Comparison of ENCODE assay signal across 9 cellular contexts in the genomic region with DNA sequence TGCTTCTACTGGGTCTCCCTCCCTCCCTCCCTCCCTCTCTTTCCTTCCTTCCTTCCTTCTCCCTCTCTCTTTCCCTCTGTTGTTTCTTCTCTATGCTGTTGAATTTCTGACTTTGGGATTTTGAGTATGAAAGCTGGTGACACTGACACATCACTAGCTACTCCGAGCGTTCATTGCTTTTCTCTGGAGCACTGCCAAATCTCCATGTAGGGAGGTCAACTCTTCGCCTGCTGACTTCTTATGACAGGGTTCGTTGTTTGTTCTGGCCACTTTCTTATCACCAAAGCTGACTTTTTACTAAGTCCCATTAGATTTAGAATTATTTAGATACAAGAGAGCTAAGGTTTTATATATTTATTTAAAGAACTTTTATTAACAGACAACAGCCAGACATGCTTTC. TPM values are rescaled to one million over a fixed set of nuclear protein-coding genes. Genes with fewer than 3 reads are reported as not detected.
DNase-seq lines count a peak whose midpoint lies in the region; ATAC-seq and TF ChIP-seq lines count a peak whose summit lies in the region.
"Had no signal": no experiment of that assay in that cellular context is flagged by ENCODE, and none has a peak within 500 bp of the region (broad histone marks: within the 10 kb centered on the region; RNA-seq: fewer than 3 reads in every experiment).

No MANE protein-coding gene starts in this region.

- H3K27ac Mint-ChIP-seq in CD14-positive monocyte: peak overlapping the region in 4 of 7 donors; percentile 20 to 88 (median 61)
- H3K27ac Mint-ChIP-seq in memory B cell: peak overlapping the region; percentile 48

- no peak overlapping the region for H3K4me3 Mint-ChIP-seq in CD14-positive monocyte
- no peak overlapping the region for H3K4me3 Mint-ChIP-seq in memory B cell

- peak overlapping the region; percentile 71 for H3K27ac ChIP-seq in epithelial cell of prostate

- H3K27me3 Mint-ChIP-seq in CD14-positive monocyte (ENCODE audit: low read depth in 3 of 3) (no peaks in the 10 kb centered on the region), memory B cell (no peaks in the 10 kb centered on the region)

- H3K36me3 Mint-ChIP-seq in CD14-positive monocyte (peaks cover 8 to 24% of the 10 kb centered on the region in 2 donors), memory B cell (peaks cover 34% of the 10 kb centered on the region)

- no peak for DNase-seq in CD14-positive monocyte (ENCODE audit: low spot score)
- peak; percentile 54 for DNase-seq in NCI-H69 (lab: John Stamatoyannopoulos, UW)
- DNase-seq in epithelial cell of prostate (ENCODE audit: low read depth, low spot score): no peak
- no peak for DNase-seq in memory B cell (ENCODE audit: low spot score in 2 of 2)
- no peak for DNase-seq in NCI-H1417 (lab: John Stamatoyannopoulos, UW)
- DNase-seq in head of caudate nucleus: no peak
- no peak for DNase-seq in H4 (ENCODE audit: low spot score)

- intact Hi-C loops in CD14-positive monocyte (cut with micrococcal nuclease) (no loop called here), head of caudate nucleus (cut with DNase I) (no loop called here)

- H3K9me3 Mint-ChIP-seq in CD14-positive monocyte: no peaks in the 10 kb centered on the region
- H3K9me3 Mint-ChIP-seq in memory B cell: no peaks in the 10 kb centered on the region

- no peak for ATAC-seq in memory B cell (ENCODE audit: low read depth)
- no peak for ATAC-seq in HG03354 (IDR thresholded peaks at IDR 0.05; ENCODE audit: poor library complexity, severe bottlenecking, unreplicated experiment)
- ATAC-seq: mucosa of descending colon had no signal

- H3K4me1 Mint-ChIP-seq in CD14-positive monocyte (peaks cover 76% of the 10 kb centered on the region), memory B cell (peaks cover 65% of the 10 kb centered on the region)

- TF ChIP-seq CTCF in CD14-positive monocyte (IDR thresholded peaks at IDR 0.05): no peak

RNA-seq across cellular contexts. Expression of gene TNFAIP8, which starts 31.1 kb away (rescaled TPM):
- 10 to 100 TPM; 47.0 to 55.5 TPM for polyA plus RNA-seq in CD14-positive monocyte
- 7.6 and 16.5 TPM in 2 replicates for total RNA-seq in H4 (2014; rRNA removed; shearing (Covaris generic))
